8 cellular contexts compared by ENCODE assay signal in genomic region chr11:57426439-57426753, GRCh38. TPM values are rescaled to one million over a fixed set of nuclear protein-coding genes. Genes with fewer than 3 reads are reported as not detected.
DNase-seq lines count a peak whose midpoint lies in the region; ATAC-seq and TF ChIP-seq lines count a peak whose summit lies in the region.

No MANE protein-coding gene starts in this region.

- ATAC-seq in naive thymus-derived CD8-positive, alpha-beta T cell, result no peak
- ATAC-seq in HG02759 (IDR thresholded peaks at IDR 0.05; ENCODE audit: unreplicated experiment) (no peak), GM19324 (IDR thresholded peaks at IDR 0.05; ENCODE audit: low FRiP score, unreplicated experiment) (no peak), HG02973 (IDR thresholded peaks at IDR 0.05; ENCODE audit: unreplicated experiment) (no peak)

- TF ChIP-seq CTCF in chondrocyte (IDR thresholded peaks at IDR 0.05), result no peak

- H3K9me3 Mint-ChIP-seq in chondrocyte (ENCODE audit: low read depth), result no peaks in the 10 kb centered on the region
- no peaks in the 10 kb centered on the region for H3K9me3 Mint-ChIP-seq in naive thymus-derived CD8-positive, alpha-beta T cell

- peak; percentile 81 for DNase-seq in DMS79 treated with DMSO at 0.1 percent for 48 hours (lab: John Stamatoyannopoulos, UW)
- peak; percentile 57 for DNase-seq in NCI-H510A treated with DMSO at 0.1 percent for 48 hours (lab: John Stamatoyannopoulos, UW)
- no peak for DNase-seq in chondrocyte (ENCODE audit: low spot score)
- DNase-seq in naive thymus-derived CD8-positive, alpha-beta T cell, result peak in 1 of 10 donors; percentile 1
- DNase-seq in effector CD4-positive, alpha-beta T cell, result no peak

- POLR2A ChIA-PET in naive thymus-derived CD8-positive, alpha-beta T cell (lab: Charles Lee), result interaction anchor here (0.6 to 1.2 kb wide), 2 partner anchors 77 to 91 kb away, joined by 3 to 4 read pairs; partner anchors contain the start of gene SSRP1

- peak overlapping the region; percentile 76 for H3K4me3 Mint-ChIP-seq in chondrocyte (ENCODE audit: unreplicated experiment)
- peak overlapping the region; percentile 80 to 92 (median 88) for H3K4me3 Mint-ChIP-seq in naive thymus-derived CD8-positive, alpha-beta T cell

- H3K27me3 Mint-ChIP-seq in chondrocyte (ENCODE audit: low read depth), result peaks cover 2% of the 10 kb centered on the region
- H3K27me3 Mint-ChIP-seq in naive thymus-derived CD8-positive, alpha-beta T cell, result no peaks in the 10 kb centered on the region

- peaks cover 37% of the 10 kb centered on the region for H3K4me1 Mint-ChIP-seq in chondrocyte (ENCODE audit: low read depth)
- peaks cover 20 to 55% (median 54%) of the 10 kb centered on the region in 4 donors for H3K4me1 Mint-ChIP-seq in naive thymus-derived CD8-positive, alpha-beta T cell

- H3K27ac Mint-ChIP-seq in chondrocyte (ENCODE audit: unreplicated experiment), result peak overlapping the region; percentile 70
- peak overlapping the region; percentile 81 to 96 (median 90) for H3K27ac Mint-ChIP-seq in naive thymus-derived CD8-positive, alpha-beta T cell

- H3K36me3 Mint-ChIP-seq in chondrocyte (ENCODE audit: low read depth), result peaks cover 5% of the 10 kb centered on the region
- H3K36me3 Mint-ChIP-seq in naive thymus-derived CD8-positive, alpha-beta T cell, result peaks cover 0 to 16% (median 4%) of the 10 kb centered on the region in 3 donors

RNA-seq across cellular contexts. Expression of gene SLC43A3, which starts 0.5 kb away (rescaled TPM):
- total RNA-seq in chondrocyte, result 10.8 to 12.6 TPM (median 12.4 TPM) in 3 replicates
- 10 to 100 TPM; 14.5 to 17.4 TPM for total RNA-seq in naive thymus-derived CD8-positive, alpha-beta T cell
- 10 to 100 TPM; 11.4 to 13.7 (median 11.5) TPM for polyA plus RNA-seq in naive thymus-derived CD8-positive, alpha-beta T cell

RNA-seq across cellular contexts. Expression of gene RTN4RL2, which starts 33.9 kb away (rescaled TPM):
- total RNA-seq in chondrocyte, result 0.31 to 0.57 TPM in 2 of 3 replicates, not detected in the other
- total RNA-seq in naive thymus-derived CD8-positive, alpha-beta T cell, result not detected
- polyA plus RNA-seq in naive thymus-derived CD8-positive, alpha-beta T cell, result under 1 TPM in 2 of 3 donors, not detected in 1; 0.09 to 0.21 TPM

RNA-seq across cellular contexts. Expression of gene PRG2, which starts 35.9 kb away (rescaled TPM):
- total RNA-seq in chondrocyte, result not detected in 3 replicates
- total RNA-seq in naive thymus-derived CD8-positive, alpha-beta T cell, result not detected
- polyA plus RNA-seq in naive thymus-derived CD8-positive, alpha-beta T cell, result not detected

RNA-seq across cellular contexts. Expression of gene PRG3, which starts 45.4 kb away (rescaled TPM):
- not detected in 3 replicates for total RNA-seq in chondrocyte
- not detected for total RNA-seq in naive thymus-derived CD8-positive, alpha-beta T cell
- polyA plus RNA-seq in naive thymus-derived CD8-positive, alpha-beta T cell, result not detected

Comparison
In these comparisons a context has a peak if more than half of its experiments do, and no peak if none do; other contexts are left out.
1. DNase-seq: peak in DMS79 treated with DMSO at 0.1 percent for 48 hours (single experiment) and NCI-H510A treated with DMSO at 0.1 percent for 48 hours (single experiment); none in chondrocyte (single experiment) and effector CD4-positive, alpha-beta T cell (single experiment).